In the genomic region with DNA sequence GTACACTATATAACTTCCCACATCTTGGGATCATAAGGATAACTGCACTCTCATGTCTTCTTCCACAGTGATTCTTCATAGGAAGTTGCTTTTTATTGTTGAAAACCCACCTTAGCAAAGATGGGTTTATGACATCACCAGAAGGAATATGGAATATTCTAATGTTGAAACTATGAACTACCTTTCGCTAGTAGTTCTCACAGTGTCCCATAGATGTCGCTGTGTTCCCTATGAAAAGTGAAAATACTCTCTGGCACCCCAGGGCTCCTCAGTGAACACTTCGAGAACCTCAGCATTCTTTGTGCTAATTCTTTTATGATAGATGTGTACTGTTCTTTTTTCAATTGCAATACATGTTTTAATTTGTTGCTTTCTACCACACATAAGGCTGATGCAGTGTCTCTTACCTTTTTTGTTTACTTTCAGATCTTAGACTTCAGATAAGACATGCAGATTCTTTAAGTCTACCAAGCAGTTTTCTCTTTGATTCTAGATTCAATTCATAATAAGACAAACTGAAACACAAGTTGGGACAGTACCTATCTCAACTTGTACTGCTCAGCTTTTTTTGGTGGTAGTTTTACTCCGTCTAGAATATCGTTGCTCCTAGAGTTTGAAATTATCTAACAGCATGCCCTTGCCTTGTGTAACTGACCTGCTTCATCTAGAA, we compare ENCODE assay signal across 8 cellular contexts.
A peak's percentile ranks its signal among the peaks of the same experiment; 100 is the strongest.
DNase-seq lines count a peak whose midpoint lies in the region; ATAC-seq and TF ChIP-seq lines count a peak whose summit lies in the region.

No MANE protein-coding gene starts in this region.

- H3K4me2 ChIP-seq in OCI-LY3 (ENCODE audit: low read length): 0 out of 2 replicates have a peak overlapping the region, but pooled peaks have one; percentile 22

- H3K27me3 ChIP-seq in OCI-LY3 (ENCODE audit: low read depth, low read length): no peaks in the 10 kb centered on the region
- H3K27me3 ChIP-seq in right lobe of liver: no peaks in the 10 kb centered on the region

- peak overlapping the region; percentile 90 for H3K27ac Mint-ChIP-seq in MCF 10A (ENCODE audit: low read depth, unreplicated experiment)
- peak overlapping the region; percentile 39 for H3K27ac Mint-ChIP-seq in type B pancreatic cell

- H3K27ac ChIP-seq in OCI-LY3 (ENCODE audit: low read length): peak overlapping the region; percentile 16; the same call in 1 of the 2 replicates
- H3K27ac ChIP-seq in right lobe of liver: no peak overlapping the region

- POLR2A ChIA-PET in MCF 10A (lab: Yijun Ruan, JAX): no interaction called here

- TF ChIP-seq POLR2A in right lobe of liver (IDR thresholded peaks at IDR 0.05): no peak

- H4K20me1 ChIP-seq in OCI-LY3 (ENCODE audit: insufficient read depth, low read length): no peaks in the 10 kb centered on the region

- H3K36me3 Mint-ChIP-seq in MCF 10A (ENCODE audit: insufficient read depth, unreplicated experiment) (peaks cover 41% of the 10 kb centered on the region), type B pancreatic cell (peaks cover 53% of the 10 kb centered on the region)

- H3K4me3 Mint-ChIP-seq in MCF 10A (ENCODE audit: unreplicated experiment): no peak overlapping the region
- no peak overlapping the region for H3K4me3 Mint-ChIP-seq in type B pancreatic cell

- peaks cover 23% of the 10 kb centered on the region for H3K36me3 ChIP-seq in OCI-LY3 (replicated peaks; ENCODE audit: low read depth, low read length)
- H3K36me3 ChIP-seq in right lobe of liver: peaks cover 0 to 16% (median 4%) of the 10 kb centered on the region in 4 donors

- no peaks in the 10 kb centered on the region for H3K79me2 ChIP-seq in OCI-LY3 (ENCODE audit: low read length)

- CTCF ChIA-PET in MCF 10A (lab: Yijun Ruan, JAX): interaction anchor here (1.1 kb wide), 2 partner anchors 17 to 71 kb away, joined by 3 read pairs; no protein-coding TSS in a partner anchor

- TF ChIP-seq CTCF in OCI-LY3 (IDR thresholded peaks at IDR 0.05; ENCODE audit: low read depth, low read length): peak; percentile 63
- peak; percentile 40 for TF ChIP-seq CTCF in MCF 10A (IDR thresholded peaks at IDR 0.05; ENCODE audit: unreplicated experiment)
- peak; percentile 52 to 70 (median 62) for TF ChIP-seq CTCF in right lobe of liver (IDR thresholded peaks at IDR 0.05)
- peak; percentile 75 for TF ChIP-seq CTCF in type B pancreatic cell (conservative IDR thresholded peaks at IDR 0.05)

- no peak overlapping the region for H3K9ac ChIP-seq in OCI-LY3 (ENCODE audit: low read length)

- peaks cover 5% of the 10 kb centered on the region; the same call in 1 of the 2 replicates for H3K9me3 ChIP-seq in OCI-LY3 (ENCODE audit: insufficient read depth, low read length)
- no peaks in the 10 kb centered on the region for H3K9me3 ChIP-seq in right lobe of liver

- ATAC-seq in right lobe of liver: peak; percentile 79 to 86 (median 82)
- no peak for ATAC-seq in HG02870 (IDR thresholded peaks at IDR 0.05; ENCODE audit: unreplicated experiment)
- no peak for ATAC-seq in HG03457 (IDR thresholded peaks at IDR 0.05; ENCODE audit: unreplicated experiment)

- peaks cover 8% of the 10 kb centered on the region for H3K4me1 ChIP-seq in OCI-LY3 (ENCODE audit: low read length)
- no peaks in the 10 kb centered on the region for H3K4me1 ChIP-seq in right lobe of liver

- no peak overlapping the region for H2AFZ ChIP-seq in OCI-LY3 (ENCODE audit: low read depth, low read length)

- H3K4me3 ChIP-seq in OCI-LY3 (ENCODE audit: low read length): no peak overlapping the region
- no peak overlapping the region for H3K4me3 ChIP-seq in right lobe of liver

- peaks cover 12% of the 10 kb centered on the region for H3K4me1 Mint-ChIP-seq in MCF 10A (ENCODE audit: insufficient read depth, unreplicated experiment)
- H3K4me1 Mint-ChIP-seq in type B pancreatic cell (ENCODE audit: unreplicated experiment): no peaks in the 10 kb centered on the region

- intact Hi-C loops in MCF 10A (cut with micrococcal nuclease) (no loop called here), right lobe of liver (cut with DNase I) (no loop called here)

- BruUV-seq in MCF 10A (replicated peaks; lab: Mats Ljungman, UMichigan): no TSS peak

- no peaks in the 10 kb centered on the region for H3K9me3 Mint-ChIP-seq in MCF 10A (ENCODE audit: unreplicated experiment)
- peaks cover 20% of the 10 kb centered on the region for H3K9me3 Mint-ChIP-seq in type B pancreatic cell

- peak; percentile 42 for DNase-seq in NCI-H2227 (lab: John Stamatoyannopoulos, UW; ENCODE audit: unreplicated experiment)
- no peak for DNase-seq in NCI-H2227 treated with DMSO at 0.1 percent for 48 hours (lab: John Stamatoyannopoulos, UW)
- DNase-seq in MCF 10A (ENCODE audit: unreplicated experiment): peak; percentile 55
- no peak for DNase-seq in right lobe of liver
- DNase-seq in type B pancreatic cell (ENCODE audit: extremely low spot score, unreplicated experiment): no peak

- H3K27me3 Mint-ChIP-seq in MCF 10A (ENCODE audit: insufficient read depth, unreplicated experiment): no peaks in the 10 kb centered on the region
- H3K27me3 Mint-ChIP-seq in type B pancreatic cell: no peaks in the 10 kb centered on the region

- WGBS in right lobe of liver (ENCODE audit: insufficient coverage, low coverage, low lambda C conversion rate, missing lambda C conversion rate): 73% methylated on average over 5 of the region's 5 CpGs

Comparison
In these comparisons a context has a peak if more than half of its experiments do, and no peak if none do; other contexts are left out.
1. DNase-seq: peak in NCI-H2227 (single experiment) and MCF 10A (single experiment); none in NCI-H2227 treated with DMSO at 0.1 percent for 48 hours (single experiment), right lobe of liver (0 of 3) and type B pancreatic cell (single experiment).
2. ATAC-seq: peak in right lobe of liver (4 of 4); none in HG02870 (single experiment) and HG03457 (single experiment).
3. Peak in every context shown above with its lines, with median percentiles within 50 percentile points of each other: CTCF ChIP-seq.